Comparison of ENCODE assay signal across 8 cellular contexts in genomic region chr15:71448688-71449114, GRCh38.
DNase-seq lines count a peak whose midpoint lies in the region; ATAC-seq, FAIRE-seq and TF ChIP-seq lines count a peak whose summit lies in the region.

No MANE protein-coding gene starts in this region.

- H3K4ac ChIP-seq in H1 (replicated peaks; ENCODE audit: insufficient read length, low read depth, low read length): no peak overlapping the region
- no peak overlapping the region for H3K4ac ChIP-seq in mesendoderm (ENCODE audit: low read depth, low read length)

- H3K4me3 ChIP-seq in CD8-positive, alpha-beta T cell (ENCODE audit: low read depth, low read length): no peak overlapping the region
- H3K4me3 ChIP-seq in H1 (ENCODE audit: extremely low read depth in 1 of 4, insufficient read depth in 2 of 4, low read depth in 3 of 4, low read length in 4 of 4) (no peak overlapping the region), mesendoderm (ENCODE audit: low read length) (no peak overlapping the region)
- no peak overlapping the region for H3K4me3 ChIP-seq in effector memory CD4-positive, alpha-beta T cell (ENCODE audit: insufficient read depth, low read depth, low read length, poor library complexity, severe bottlenecking)

- no peak overlapping the region for H4K91ac ChIP-seq in H1 (replicated peaks; ENCODE audit: insufficient read length, low read length)

- H2AFZ ChIP-seq in H1 (ENCODE audit: low read length): no peak overlapping the region

- H3K14ac ChIP-seq in H1 (ENCODE audit: insufficient read length): no peak overlapping the region

- H3K27ac Mint-ChIP-seq in CD8-positive, alpha-beta T cell: no peak overlapping the region

- H3K36me3 Mint-ChIP-seq in CD8-positive, alpha-beta T cell: no peaks in the 10 kb centered on the region

- CTCF ChIA-PET in CD8-positive, alpha-beta T cell (lab: Charles Lee): no interaction called here
- CTCF ChIA-PET in H1 (lab: Charles Lee; ENCODE audit: partially characterized antibody): interaction anchor here (1.0 to 3.6 kb wide), 5 partner anchors 14 to 438 kb away, joined by 3 to 14 read pairs (median 5); no protein-coding TSS in a partner anchor

- no peaks in the 10 kb centered on the region for H3K36me3 ChIP-seq in CD8-positive, alpha-beta T cell (ENCODE audit: insufficient read depth, low read length)
- H3K36me3 ChIP-seq in H1 (ENCODE audit: control insufficient read depth in 2 of 4, insufficient read depth in 4 of 4, low read length in 3 of 4) (no peaks in the 10 kb centered on the region), mesendoderm (ENCODE audit: control insufficient read depth, insufficient read depth, low read length) (no peaks in the 10 kb centered on the region)
- H3K36me3 ChIP-seq in effector memory CD4-positive, alpha-beta T cell (ENCODE audit: control insufficient read depth, insufficient read depth, low read length): no peaks in the 10 kb centered on the region

- H3K9me3 Mint-ChIP-seq in CD8-positive, alpha-beta T cell: no peaks in the 10 kb centered on the region

- peaks cover 0 to 1% of the 10 kb centered on the region in 2 experiments for H4K20me1 ChIP-seq in H1 (replicated peaks in 1 of 2; ENCODE audit: control insufficient read depth in 1 of 2, insufficient read depth in 2 of 2, low read length in 2 of 2)

- H4K5ac ChIP-seq in H1 (ENCODE audit: insufficient read length, low read depth, low read length) (no peak overlapping the region), mesendoderm (ENCODE audit: low read length) (no peak overlapping the region)

- TF ChIP-seq POLR2A in H1 (IDR thresholded peaks at IDR 0.05; ENCODE audit: control extremely low read depth in 1 of 2, low read depth in 2 of 2, low read length in 2 of 2): no peak

- H3K79me1 ChIP-seq in H1 (ENCODE audit: low read depth, low read length) (no peaks in the 10 kb centered on the region), mesendoderm (ENCODE audit: low read length) (no peaks in the 10 kb centered on the region)

- H2BK15ac ChIP-seq in H1 (ENCODE audit: low read length): peak overlapping the region; percentile 46; the same call in 1 of the 2 replicates
- H2BK15ac ChIP-seq in mesendoderm (replicated peaks; ENCODE audit: low read depth): no peak overlapping the region

- H4K8ac ChIP-seq in H1 (ENCODE audit: extremely low read depth, insufficient read depth, low read length) (no peak overlapping the region), mesendoderm (ENCODE audit: low read depth, low read length) (no peak overlapping the region)

- no peak for DNase-seq in CD8-positive, alpha-beta T cell
- peak; percentile 55 for DNase-seq in HS-27A (ENCODE audit: low read depth)
- peak; percentile 42 for DNase-seq in OCI-M1 (lab: John Stamatoyannopoulos, UW)
- peak; percentile 39 to 79 for DNase-seq in H1 (ENCODE audit: low read depth in 1 of 2, low spot score in 2 of 2)
- DNase-seq in mesendoderm: peak; percentile 77
- DNase-seq in effector memory CD4-positive, alpha-beta T cell: no peak
- no peak for DNase-seq in activated CD8-positive, alpha-beta memory T cell treated with anti-CD3 and anti-CD28 coated beads, Interleukin-2, amount 50 U/mL, for 48 hours

- H3K9me3 ChIP-seq in CD8-positive, alpha-beta T cell (ENCODE audit: low read length): no peaks in the 10 kb centered on the region
- H3K9me3 ChIP-seq in H1 (ENCODE audit: insufficient read depth in 2 of 2, low read depth in 1 of 2, low read length in 1 of 2): no peaks in the 10 kb centered on the region
- H3K9me3 ChIP-seq in effector memory CD4-positive, alpha-beta T cell (ENCODE audit: control insufficient read depth, low read length): no peaks in the 10 kb centered on the region

- ATAC-seq in CD8-positive, alpha-beta T cell: no peak
- no peak for ATAC-seq in GM18909 (IDR thresholded peaks at IDR 0.05; ENCODE audit: poor library complexity, unreplicated experiment)

- TF ChIP-seq EP300 in H1 (IDR thresholded peaks at IDR 0.05; ENCODE audit: borderline replicate concordance in 1 of 2, low read depth in 2 of 2, low read length in 2 of 2): no peak

- no peak overlapping the region; the same call in 1 of the 2 replicates for H2BK20ac ChIP-seq in H1 (ENCODE audit: low read length)

- H3K27me3 ChIP-seq in CD8-positive, alpha-beta T cell (ENCODE audit: insufficient read depth, low read length): no peaks in the 10 kb centered on the region
- no peaks in the 10 kb centered on the region for H3K27me3 ChIP-seq in H1 (replicated peaks in 1 of 4; ENCODE audit: control insufficient read depth in 3 of 4, extremely low read depth in 1 of 4, insufficient read depth in 3 of 4, low read length in 3 of 4)
- H3K27me3 ChIP-seq in mesendoderm (ENCODE audit: insufficient read depth, low read length, poor library complexity): no peaks in the 10 kb centered on the region
- no peaks in the 10 kb centered on the region for H3K27me3 ChIP-seq in effector memory CD4-positive, alpha-beta T cell (replicated peaks; ENCODE audit: control insufficient read depth, insufficient read depth, low read length, poor library complexity, severe bottlenecking)

- H3K4me3 Mint-ChIP-seq in CD8-positive, alpha-beta T cell: no peak overlapping the region

- H2AK5ac ChIP-seq in H1 (ENCODE audit: low read depth, low read length): no peak overlapping the region
- no peak overlapping the region for H2AK5ac ChIP-seq in mesendoderm (ENCODE audit: low read length)

- no peak overlapping the region for H3K56ac ChIP-seq in H1 (replicated peaks; ENCODE audit: insufficient read length, low read depth, low read length)
- H3K56ac ChIP-seq in mesendoderm (ENCODE audit: low read length): no peak overlapping the region

- H3K4me2 ChIP-seq in H1 (ENCODE audit: insufficient read depth in 1 of 2, low read depth in 2 of 2, low read length in 2 of 2) (no peak overlapping the region), mesendoderm (ENCODE audit: low read length) (no peak overlapping the region)

- H3K23ac ChIP-seq in H1 (ENCODE audit: insufficient read length): no peak overlapping the region
- H3K23ac ChIP-seq in mesendoderm (ENCODE audit: low read length): no peak overlapping the region

- WGBS in H1 (ENCODE audit: extremely low coverage in 1 of 2, insufficient coverage in 1 of 2, insufficient read length in 1 of 2, insufficient replicate concordance in 2 of 2, low coverage in 1 of 2, low lambda C conversion rate in 2 of 2, missing lambda C conversion rate in 1 of 2), 2 experiments: 100% methylated on average over 2 of the region's 2 CpGs; no CpG with 5 or more reads in 1 of the 2 experiments
- WGBS in mesendoderm (ENCODE audit: extremely low coverage, insufficient coverage, low lambda C conversion rate): no CpG with 5 or more reads among the region's 2 CpGs

- no peak overlapping the region for H2BK5ac ChIP-seq in H1 (ENCODE audit: low read depth, low read length)
- H2BK5ac ChIP-seq in mesendoderm (ENCODE audit: low read length): no peak overlapping the region

- H3K27ac ChIP-seq in CD8-positive, alpha-beta T cell (ENCODE audit: low read depth, low read length): no peak overlapping the region
- no peak overlapping the region for H3K27ac ChIP-seq in H1 (ENCODE audit: low read depth, low read length)
- H3K27ac ChIP-seq in mesendoderm (ENCODE audit: low read depth, low read length): no peak overlapping the region
- no peak overlapping the region for H3K27ac ChIP-seq in effector memory CD4-positive, alpha-beta T cell (ENCODE audit: insufficient read depth, low read length, poor library complexity, severe bottlenecking)

- peak; percentile 21 for TF ChIP-seq CTCF in CD8-positive, alpha-beta T cell (IDR thresholded peaks at IDR 0.05)
- peak in 2 of 3 experiments; percentile 73 to 90; a peak in 3 of 4 replicates for TF ChIP-seq CTCF in H1 (IDR thresholded peaks at IDR 0.05; ENCODE audit: control extremely low read depth in 1 of 3, insufficient read depth in 1 of 3, low read depth in 1 of 3, low read length in 3 of 3)

- no peak overlapping the region for H2BK120ac ChIP-seq in H1 (replicated peaks; ENCODE audit: low read depth, low read length)
- no peak overlapping the region for H2BK120ac ChIP-seq in mesendoderm (ENCODE audit: low read depth, low read length)

- no peaks in the 10 kb centered on the region for H3K4me1 ChIP-seq in CD8-positive, alpha-beta T cell (ENCODE audit: insufficient read depth, low read length)
- peaks cover 0 to under 1% (median 0%) of the 10 kb centered on the region in 4 experiments; a peak in 2 of 7 replicates for H3K4me1 ChIP-seq in H1 (replicated peaks in 1 of 4; ENCODE audit: control insufficient read depth in 3 of 4, insufficient read depth in 4 of 4, low read length in 3 of 4)
- no peaks in the 10 kb centered on the region for H3K4me1 ChIP-seq in mesendoderm (ENCODE audit: control insufficient read depth, low read depth, low read length)
- H3K4me1 ChIP-seq in effector memory CD4-positive, alpha-beta T cell (ENCODE audit: control insufficient read depth, insufficient read depth, low read length, poor library complexity, severe bottlenecking): no peaks in the 10 kb centered on the region

- H3K4me1 Mint-ChIP-seq in CD8-positive, alpha-beta T cell (ENCODE audit: low read depth): no peaks in the 10 kb centered on the region

- H3K18ac ChIP-seq in H1 (ENCODE audit: extremely low read depth, low read length): no peak overlapping the region
- no peak overlapping the region for H3K18ac ChIP-seq in mesendoderm (ENCODE audit: low read length)

- H3K79me2 ChIP-seq in H1 (ENCODE audit: control insufficient read depth in 1 of 2, insufficient read depth in 2 of 2, low read length in 2 of 2) (no peaks in the 10 kb centered on the region), mesendoderm (ENCODE audit: control insufficient read depth, insufficient read depth, low read length) (no peaks in the 10 kb centered on the region)

- intact Hi-C loops in CD8-positive, alpha-beta T cell (cut with DNase I, micrococcal nuclease): loop anchor here (5.0 to 10.0 kb wide), 3 partner anchors 284 to 1974 kb away; no protein-coding TSS in a partner anchor

- no peaks in the 10 kb centered on the region for H3K23me2 ChIP-seq in H1 (ENCODE audit: low read depth, low read length)

- FAIRE-seq in H1 (lab: Jason Lieb, UNC): no peak

- H3K9ac ChIP-seq in H1 (replicated peaks in 1 of 4; ENCODE audit: extremely low read depth in 1 of 4, low read depth in 3 of 4, low read length in 3 of 4) (no peak overlapping the region), mesendoderm (ENCODE audit: low read length) (no peak overlapping the region)

- POLR2A ChIA-PET in CD8-positive, alpha-beta T cell (lab: Charles Lee): no interaction called here
- POLR2A ChIA-PET in H1 (lab: Charles Lee; ENCODE audit: partially characterized antibody): no interaction called here

- TF ChIP-seq RAD21 in H1 (IDR thresholded peaks at IDR 0.05 in 1 of 2, conservative IDR thresholded peaks at IDR 0.05 in 1 of 2; ENCODE audit: low read depth in 2 of 2, low read length in 2 of 2): peak; percentile 89 to 92

- peak overlapping the region; percentile 35; the same call in 1 of the 2 replicates for H2BK12ac ChIP-seq in H1 (ENCODE audit: low read depth, low read length)

- H3K27me3 Mint-ChIP-seq in CD8-positive, alpha-beta T cell (ENCODE audit: low read depth): no peaks in the 10 kb centered on the region

TF ChIP-seq in H1, 55 proteins besides CTCF, POLR2A, EP300 and RAD21 (continues in another document):
- TF ChIP-seq TCF12 (IDR thresholded peaks at IDR 0.05; ENCODE audit: low read depth, low read length): no peak
- TF ChIP-seq SP1 (IDR thresholded peaks at IDR 0.05; ENCODE audit: low read depth, low read length): no peak
- TF ChIP-seq FOSL1 (IDR thresholded peaks at IDR 0.05; ENCODE audit: insufficient read depth, low read depth, low read length): no peak
- no peak for TF ChIP-seq SIRT6 (IDR thresholded peaks at IDR 0.05; ENCODE audit: low read length)

Comparison
In these comparisons a context has a peak if more than half of its experiments do, and no peak if none do; other contexts are left out.
1. DNase-seq: peak in HS-27A (single experiment), OCI-M1 (single experiment), H1 (2 of 2) and mesendoderm (single experiment); none in CD8-positive, alpha-beta T cell (0 of 7), effector memory CD4-positive, alpha-beta T cell (0 of 3) and activated CD8-positive, alpha-beta memory T cell treated with anti-CD3 and anti-CD28 coated beads, Interleukin-2, amount 50 U/mL, for 48 hours (single experiment).